22 cellular contexts compared by ENCODE assay signal in the genomic region with DNA sequence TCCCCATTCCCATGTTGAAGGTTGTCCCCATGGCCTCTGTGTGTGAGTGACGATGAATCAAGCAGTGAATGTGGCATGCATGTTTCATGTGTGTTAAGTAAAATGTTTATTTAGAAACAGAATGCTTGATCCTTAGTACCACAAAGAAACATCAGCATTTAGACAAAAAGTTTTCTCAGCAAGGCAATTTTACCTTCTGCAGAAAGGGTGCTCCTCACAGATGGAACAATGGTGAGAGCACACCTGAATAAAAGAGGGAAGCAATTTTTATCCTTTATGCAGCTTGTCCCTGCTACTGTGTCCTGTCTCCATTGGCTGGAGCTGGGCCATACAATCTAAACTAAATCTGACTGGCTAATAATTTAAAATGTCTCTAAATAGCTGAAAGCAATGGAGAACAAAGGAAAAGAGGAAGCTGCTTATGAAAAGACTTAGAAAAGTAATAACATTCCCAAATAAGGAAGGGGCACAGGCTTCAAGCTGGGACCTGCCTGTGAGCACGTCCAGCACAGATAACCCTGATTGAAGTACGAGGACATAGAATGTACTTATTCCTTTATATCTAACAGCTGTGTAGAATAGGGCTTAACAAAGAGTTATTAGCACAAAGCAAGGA.
"Had no signal": no experiment of that assay in that cellular context is flagged by ENCODE, and none has a peak within 500 bp of the region (broad histone marks: within the 10 kb centered on the region; RNA-seq: fewer than 3 reads in every experiment).

No MANE protein-coding gene starts in this region.

- H3K4me1 ChIP-seq: ascending aorta, body of pancreas, SJSA1 had no signal

- H3K27ac ChIP-seq: ascending aorta, body of pancreas, SJSA1, WERI-Rb-1 had no signal

- DNase-seq: activated CD4-positive, alpha-beta T cell treated with anti-CD3 and anti-CD28 coated beads for 4 hours; activated CD8-positive, alpha-beta T cell treated with anti-CD3 and anti-CD28 coated beads for 36 hours; activated effector memory CD4-positive, alpha-beta T cell treated with Interleukin-2 at 50 U/mL for 16 hours; activated naive CD4-positive, alpha-beta T cell treated with Interleukin-2 at 50 U/mL for 16 hours; activated naive CD8-positive, alpha-beta T cell treated with anti-CD3 and anti-CD28 coated beads, Interleukin-2, amount 50 U/mL, for 24 hours; activated T-cell treated with anti-CD3 and anti-CD28 coated beads, Interleukin-2, amount 50 U/mL, for 24 hours; amniotic stem cell; body of pancreas; central memory CD4-positive, alpha-beta T cell; Karpas-422; NCI-H1105 treated with DMSO at 0.1 percent for 48 hours; NCI-H146; NCI-H187 treated with DMSO at 0.1 percent for 48 hours; NCI-H2081 treated with DMSO at 0.1 percent for 48 hours; NCI-H446; NCI-H524; SHP77; T-helper 1 cell; WERI-Rb-1 had no signal

- ATAC-seq: activated CD8-positive, alpha-beta T cell treated with anti-CD3 and anti-CD28 coated beads for 36 hours; activated naive CD8-positive, alpha-beta T cell treated with anti-CD3 and anti-CD28 coated beads, Interleukin-2, amount 50 U/mL, for 24 hours; body of pancreas had no signal

- H3K36me3 ChIP-seq: ascending aorta, SJSA1, WERI-Rb-1 had no signal

- FAIRE-seq: RCC 7860 had no signal

- H3K4me3 ChIP-seq: ascending aorta, body of pancreas, SJSA1 had no signal
